Comparison of ENCODE assay signal across 7 cellular contexts in the genomic region with DNA sequence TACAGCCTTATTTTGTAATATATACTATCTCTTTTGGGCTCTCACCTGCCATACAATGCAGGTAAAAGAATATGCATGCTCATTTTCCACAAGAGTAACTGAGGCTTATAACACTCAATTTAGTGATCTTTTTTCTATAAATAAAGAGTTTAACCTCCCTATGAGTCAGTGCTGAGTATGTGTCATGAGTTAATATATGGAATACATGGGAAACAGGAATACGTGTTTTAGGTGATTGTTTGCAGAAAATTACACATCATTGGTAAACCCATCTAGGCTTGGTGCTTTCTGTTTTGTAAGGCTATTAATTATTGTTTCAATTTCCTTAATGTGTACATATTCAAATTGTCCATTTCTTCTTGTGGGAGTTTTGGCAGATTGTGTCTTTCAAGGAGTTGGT.
"Had no signal": no experiment of that assay in that cellular context is flagged by ENCODE, and none has a peak within 500 bp of the region (broad histone marks: within the 10 kb centered on the region; RNA-seq: fewer than 3 reads in every experiment).

No MANE protein-coding gene starts in this region.

- H2AFZ ChIP-seq: GM23338 had no signal

- H3K4me3 Mint-ChIP-seq: GM23338, H9, IgD-negative memory B cell had no signal

- DNase-seq: H9, HCEC 1CT had no signal

- H3K27me3 Mint-ChIP-seq: IgD-negative memory B cell had no signal

- H3K4me1 Mint-ChIP-seq: GM23338, IgD-negative memory B cell had no signal

- FAIRE-seq: H1, H54, HepG2 had no signal

- H3K4me3 ChIP-seq: GM23338 had no signal

- H3K27ac Mint-ChIP-seq: GM23338, H9, IgD-negative memory B cell had no signal

- H3K4me2 ChIP-seq: GM23338 had no signal
